12 cellular contexts compared by ENCODE assay signal in genomic region chr2:47023332-47023731, GRCh38.
"Had no signal": no experiment of that assay in that cellular context is flagged by ENCODE, and none has a peak within 500 bp of the region (broad histone marks: within the 10 kb centered on the region; RNA-seq: fewer than 3 reads in every experiment).

No MANE protein-coding gene starts in this region.

- H3K27ac ChIP-seq: lower lobe of right lung, ovary had no signal

- H3K4me1 Mint-ChIP-seq: activated T-helper 17 cell treated with anti-CD3 and anti-CD28 coated beads, Interleukin-2, amount 50 U/mL, for 72 hours had no signal

- H3K27ac Mint-ChIP-seq: activated naive CD4-positive, alpha-beta T cell treated with anti-CD3 and anti-CD28 coated beads for 36 hours; activated T-helper 17 cell treated with anti-CD3 and anti-CD28 coated beads, Interleukin-2, amount 50 U/mL, for 72 hours had no signal

- H3K4me3 ChIP-seq: gastroesophageal sphincter, heart right ventricle, lower lobe of right lung, ovary had no signal

- H3K4me1 ChIP-seq: lower lobe of right lung had no signal

- H3K36me3 ChIP-seq: ovary had no signal

- ATAC-seq: activated CD4-positive, CD25-positive, alpha-beta regulatory T cell treated with anti-CD3 and anti-CD28 coated beads, Interleukin-2, amount 50 U/mL, for 24 hours; activated T-helper 17 cell treated with anti-CD3 and anti-CD28 coated beads, Interleukin-2, amount 50 U/mL, for 72 hours; gastroesophageal sphincter; heart right ventricle; lower lobe of right lung had no signal

- H3K9me3 ChIP-seq: gastroesophageal sphincter, heart right ventricle, lower lobe of right lung, ovary had no signal

- H3K27me3 Mint-ChIP-seq: activated T-helper 17 cell treated with anti-CD3 and anti-CD28 coated beads, Interleukin-2, amount 50 U/mL, for 72 hours had no signal

- H3K27me3 ChIP-seq: gastroesophageal sphincter, heart right ventricle, ovary had no signal

- DNase-seq: activated naive CD4-positive, alpha-beta T cell treated with anti-CD3 and anti-CD28 coated beads for 36 hours; amniotic stem cell; heart right ventricle; lower lobe of right lung; ovary; stimulated activated CD4-positive, alpha-beta T cell treated with anti-CD3 and anti-CD28 coated beads, Interleukin-1b, Interleukin-23, amount 100 ng/mL, for 48 hours; T-helper 9 cell; trophoblast cell had no signal

- H3K9me3 Mint-ChIP-seq: activated naive CD4-positive, alpha-beta T cell treated with anti-CD3 and anti-CD28 coated beads for 36 hours; activated T-helper 17 cell treated with anti-CD3 and anti-CD28 coated beads, Interleukin-2, amount 50 U/mL, for 72 hours; neural crest cell had no signal

- H3K4me3 Mint-ChIP-seq: activated naive CD4-positive, alpha-beta T cell treated with anti-CD3 and anti-CD28 coated beads for 36 hours; activated T-helper 17 cell treated with anti-CD3 and anti-CD28 coated beads, Interleukin-2, amount 50 U/mL, for 72 hours; neural crest cell had no signal
